ENCODE assay signal across 12 cellular contexts in genomic region chr18:5515007-5515744, GRCh38. TPM values are rescaled to one million over a fixed set of nuclear protein-coding genes. Genes with fewer than 3 reads are reported as not detected.
DNase-seq lines count a peak whose midpoint lies in the region; ATAC-seq, FAIRE-seq and TF ChIP-seq lines count a peak whose summit lies in the region.
"Had no signal": no experiment of that assay in that cellular context is flagged by ENCODE, and none has a peak within 500 bp of the region (broad histone marks: within the 10 kb centered on the region; RNA-seq: fewer than 3 reads in every experiment).

No MANE protein-coding gene starts in this region.

- H3K27me3 Mint-ChIP-seq in nephron (ENCODE audit: low read depth): no peaks in the 10 kb centered on the region
- H3K27me3 Mint-ChIP-seq: activated CD4-positive, alpha-beta T cell treated with anti-CD3 and anti-CD28 coated beads, Interleukin-2, amount 10 ng/mL, durations not matched to agents 7 days and 5 days; activated naive CD8-positive, alpha-beta T cell treated with anti-CD3 and anti-CD28 coated beads for 36 hours had no signal

- H3K9me3 ChIP-seq in endothelial cell of umbilical vein (replicated peaks; ENCODE audit: control insufficient read depth, insufficient read depth, low read length): no peaks in the 10 kb centered on the region

- FAIRE-seq in endothelial cell of umbilical vein (lab: Jason Lieb, UNC): no peak

- CTCF ChIA-PET in endothelial cell of umbilical vein (lab: Charles Lee): interaction anchor here (1.2 to 2.0 kb wide), 4 partner anchors 11 to 57 kb away, joined by 4 to 13 read pairs (median 4); no protein-coding TSS in a partner anchor

- peaks cover 81% of the 10 kb centered on the region for H3K79me2 ChIP-seq in endothelial cell of umbilical vein (ENCODE audit: control insufficient read depth, insufficient read depth, low read length)

- no TSS peak for BruUV-seq in endothelial cell of umbilical vein (replicated peaks; lab: Mats Ljungman, UMichigan)

- no peaks in the 10 kb centered on the region for H3K27me3 ChIP-seq in endothelial cell of umbilical vein (ENCODE audit: control insufficient read depth in 2 of 2, insufficient read depth in 2 of 2, low read length in 2 of 2)

- TF ChIP-seq CTCF in endothelial cell of umbilical vein (IDR thresholded peaks at IDR 0.05; ENCODE audit: extremely low read depth in 1 of 2, insufficient read depth in 1 of 2, low read depth in 1 of 2, low read length in 2 of 2): no peak
- TF ChIP-seq CTCF in nephron (IDR thresholded peaks at IDR 0.05; ENCODE audit: unreplicated experiment in 3 of 3): no peak

- H3K9me3 Mint-ChIP-seq in nephron: no peaks in the 10 kb centered on the region
- H3K9me3 Mint-ChIP-seq: activated CD4-positive, alpha-beta T cell treated with anti-CD3 and anti-CD28 coated beads, Interleukin-2, amount 10 ng/mL, durations not matched to agents 7 days and 5 days; activated naive CD8-positive, alpha-beta T cell treated with anti-CD3 and anti-CD28 coated beads for 36 hours had no signal

- H3K4me1 Mint-ChIP-seq in nephron: peaks cover 89% of the 10 kb centered on the region

- TF ChIP-seq POLR2A in endothelial cell of umbilical vein (IDR thresholded peaks at IDR 0.05; ENCODE audit: low read depth, low read length): no peak

- POLR2A ChIA-PET in endothelial cell of umbilical vein (lab: Charles Lee): no interaction called here

- H3K36me3 ChIP-seq in endothelial cell of umbilical vein (ENCODE audit: control insufficient read depth in 2 of 2, extremely low read depth in 1 of 2, insufficient read depth in 2 of 2, low read length in 2 of 2): no peaks in the 10 kb centered on the region

- ATAC-seq in HG02623 (IDR thresholded peaks at IDR 0.05; ENCODE audit: unreplicated experiment): no peak
- no peak for ATAC-seq in GM21619 (IDR thresholded peaks at IDR 0.05; ENCODE audit: unreplicated experiment)
- ATAC-seq in esophagus mucosa: no peak

- peak overlapping the region; percentile 42 for H3K4me2 ChIP-seq in endothelial cell of umbilical vein (ENCODE audit: insufficient read depth, low read length)

- no peaks in the 10 kb centered on the region for H3K9me1 ChIP-seq in endothelial cell of umbilical vein (replicated peaks; ENCODE audit: control insufficient read depth, extremely low read depth, insufficient read depth, low read length)

- H2AFZ ChIP-seq in endothelial cell of umbilical vein (ENCODE audit: low read depth, low read length): no peak overlapping the region

- peaks cover 49% of the 10 kb centered on the region for H3K4me1 ChIP-seq in endothelial cell of umbilical vein (ENCODE audit: control insufficient read depth, extremely low read depth, insufficient read depth, low read length)

- H3K27ac ChIP-seq in endothelial cell of umbilical vein (ENCODE audit: insufficient read depth, low read depth, low read length): no peak overlapping the region
- H3K27ac ChIP-seq: C4-2B had no signal

- no peak overlapping the region for H3K4me3 ChIP-seq in endothelial cell of umbilical vein (replicated peaks in 1 of 3; ENCODE audit: insufficient read depth in 1 of 3, low read depth in 1 of 3, low read length in 3 of 3)

- no peak overlapping the region for H3K9ac ChIP-seq in endothelial cell of umbilical vein (replicated peaks; ENCODE audit: extremely low read depth, insufficient read depth, low read length)

- DNase-seq in DMS 273 (lab: John Stamatoyannopoulos, UW; ENCODE audit: unreplicated experiment) (peak; percentile 95), NCI-H524 treated with DMSO at 0.1 percent for 48 hours (lab: John Stamatoyannopoulos, UW) (peak; percentile 93), endothelial cell of umbilical vein (ENCODE audit: low read depth, low spot score) (no peak)
- DNase-seq in activated CD8-positive, alpha-beta memory T cell treated with anti-CD3 and anti-CD28 coated beads, Interleukin-2, amount 50 U/mL, for 4 hours: no peak
- DNase-seq: activated CD4-positive, alpha-beta T cell treated with anti-CD3 and anti-CD28 coated beads, Interleukin-2, amount 10 ng/mL, durations not matched to agents 7 days and 5 days; activated naive CD8-positive, alpha-beta T cell treated with anti-CD3 and anti-CD28 coated beads for 36 hours; occipital lobe had no signal

- intact Hi-C loops in endothelial cell of umbilical vein (cut with micrococcal nuclease): no loop called here

- H3K4me3 Mint-ChIP-seq in nephron: peak overlapping the region in 1 of 3 experiments; percentile 42
- H3K4me3 Mint-ChIP-seq: activated CD4-positive, alpha-beta T cell treated with anti-CD3 and anti-CD28 coated beads, Interleukin-2, amount 10 ng/mL, durations not matched to agents 7 days and 5 days; activated naive CD8-positive, alpha-beta T cell treated with anti-CD3 and anti-CD28 coated beads for 36 hours had no signal

- H4K20me1 ChIP-seq in endothelial cell of umbilical vein (replicated peaks; ENCODE audit: control insufficient read depth, extremely low read depth, insufficient read depth, low read length): peaks cover 4% of the 10 kb centered on the region

- dilution Hi-C loops in endothelial cell of umbilical vein (cut with MboI; ENCODE audit: extremely low pct_ligation_motif_present, low sequenced_read_pairs): no loop called here

- no peaks in the 10 kb centered on the region for H3K36me3 Mint-ChIP-seq in nephron (ENCODE audit: low read depth)
- H3K36me3 Mint-ChIP-seq: activated naive CD8-positive, alpha-beta T cell treated with anti-CD3 and anti-CD28 coated beads for 36 hours had no signal

- peak overlapping the region; percentile 41 to 82 (median 58) for H3K27ac Mint-ChIP-seq in nephron
- H3K27ac Mint-ChIP-seq: activated CD4-positive, alpha-beta T cell treated with anti-CD3 and anti-CD28 coated beads, Interleukin-2, amount 10 ng/mL, durations not matched to agents 7 days and 5 days; activated naive CD8-positive, alpha-beta T cell treated with anti-CD3 and anti-CD28 coated beads for 36 hours had no signal

TF ChIP-seq in endothelial cell of umbilical vein, 7 proteins besides CTCF, POLR2A, EP300 and RAD21:
- no peak for TF ChIP-seq JUN (IDR thresholded peaks at IDR 0.05; ENCODE audit: borderline replicate concordance, insufficient read depth, insufficient read length, low read depth)
- no peak for TF ChIP-seq MYC (IDR thresholded peaks at IDR 0.05; ENCODE audit: low read depth, low read length)
- TF ChIP-seq POLR2AphosphoS5 (IDR thresholded peaks at IDR 0.05; ENCODE audit: insufficient read depth, low read depth, low read length): no peak
- no peak for TF ChIP-seq GATA2 (IDR thresholded peaks at IDR 0.05; ENCODE audit: insufficient read depth, insufficient read length, low read depth, low read length)

RNA-seq across cellular contexts. Expression of gene EPB41L3, which starts 28.6 kb away (rescaled TPM):
- total RNA-seq in endothelial cell of umbilical vein (114 and 154 TPM in 2 replicates), esophagus mucosa (16.3 TPM)
- polyA plus RNA-seq in endothelial cell of umbilical vein: 29.5 and 38.9 TPM in 2 replicates
- polyA plus RNA-seq in endothelial cell of umbilical vein (2011; cell fraction: cytosol; rRNA removed): 54.0 and 54.4 TPM in 2 replicates
- 97.6 and 143 TPM in 2 replicates for polyA plus RNA-seq in endothelial cell of umbilical vein (2011; cell fraction: nucleus; rRNA removed)
- polyA plus RNA-seq in endothelial cell of umbilical vein (2012): 131 and 136 TPM in 2 replicates
- 98.9 and 114 TPM in 2 replicates for polyA minus RNA-seq in endothelial cell of umbilical vein
- polyA minus RNA-seq in endothelial cell of umbilical vein (2011; cell fraction: cytosol; rRNA and poly(A)+ RNA removed): not detected
- polyA minus RNA-seq in endothelial cell of umbilical vein (2011; cell fraction: nucleus; rRNA and poly(A)+ RNA removed): 141 and 155 TPM in 2 replicates

Comparison
In these comparisons a context has a peak if more than half of its experiments do, and no peak if none do; other contexts are left out.
1. DNase-seq: peak in DMS 273 (single experiment) and NCI-H524 treated with DMSO at 0.1 percent for 48 hours (single experiment); none in endothelial cell of umbilical vein (single experiment) and activated CD8-positive, alpha-beta memory T cell treated with anti-CD3 and anti-CD28 coated beads, Interleukin-2, amount 50 U/mL, for 4 hours (single experiment).